In the genomic region with DNA sequence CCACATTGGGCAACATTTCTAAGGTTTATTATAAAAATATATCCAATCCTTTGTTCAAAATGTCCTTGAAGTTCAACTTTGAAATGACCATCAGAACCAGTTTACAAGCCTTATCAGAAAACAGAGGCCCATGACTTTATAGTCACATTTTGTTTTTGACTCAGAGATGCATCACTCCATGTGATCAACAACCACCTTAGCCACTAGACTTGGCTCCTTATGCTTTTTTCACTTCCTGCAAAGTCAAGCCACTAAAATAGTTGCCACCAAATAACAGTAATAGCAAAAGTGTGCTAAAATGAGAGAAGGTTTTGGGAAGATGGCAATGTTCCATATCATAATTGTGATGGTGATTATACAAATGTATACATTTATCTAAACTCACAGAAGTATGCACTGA, we compare ENCODE assay signal across 16 cellular contexts.
"Had no signal": no experiment of that assay in that cellular context is flagged by ENCODE, and none has a peak within 500 bp of the region (broad histone marks: within the 10 kb centered on the region; RNA-seq: fewer than 3 reads in every experiment).

No MANE protein-coding gene starts in this region.

- H3K27ac Mint-ChIP-seq: activated naive CD8-positive, alpha-beta T cell treated with anti-CD3 and anti-CD28 coated beads, Interleukin-2, amount 10 ng/mL, durations not matched to agents 7 days and 5 days; activated T-helper 2 cell treated with anti-CD3 and anti-CD28 coated beads, Interferon-gamma antibody, Interleukin-2, Interleukin-4, amounts not matched to agents 10 μg/mL and 5 μg/mL and 100 μg/mL, durations not matched to agents 14 hours and 24 hours and 36 hours; natural killer cell; stimulated activated memory B cell treated with anti-CD40 and anti-IgM and Interleukin-4, amounts not matched to agents 10 μg/mL and 1 μg/mL and 100 μg/mL, for 72 hours had no signal

- ATAC-seq: lower lobe of right lung; natural killer cell; right lobe of liver; stimulated activated memory B cell treated with anti-CD40 and anti-IgM and Interleukin-4, amounts not matched to agents 10 μg/mL and 1 μg/mL and 100 μg/mL, for 72 hours had no signal

- H3K27me3 Mint-ChIP-seq: activated naive CD8-positive, alpha-beta T cell treated with anti-CD3 and anti-CD28 coated beads, Interleukin-2, amount 10 ng/mL, durations not matched to agents 7 days and 5 days; stimulated activated memory B cell treated with anti-CD40 and anti-IgM and Interleukin-4, amounts not matched to agents 10 μg/mL and 1 μg/mL and 100 μg/mL, for 72 hours had no signal

- H3K36me3 Mint-ChIP-seq: natural killer cell; stimulated activated memory B cell treated with anti-CD40 and anti-IgM and Interleukin-4, amounts not matched to agents 10 μg/mL and 1 μg/mL and 100 μg/mL, for 72 hours had no signal

- H3K4me3 Mint-ChIP-seq: activated naive CD8-positive, alpha-beta T cell treated with anti-CD3 and anti-CD28 coated beads, Interleukin-2, amount 10 ng/mL, durations not matched to agents 7 days and 5 days; natural killer cell; stimulated activated memory B cell treated with anti-CD40 and anti-IgM and Interleukin-4, amounts not matched to agents 10 μg/mL and 1 μg/mL and 100 μg/mL, for 72 hours had no signal

- DNase-seq: activated CD4-positive, alpha-beta T cell treated with anti-CD3 and anti-CD28 coated beads for 1 hour; activated CD4-positive, alpha-beta T cell treated with anti-CD3 and anti-CD28 coated beads, Interleukin-2, amount 50 U/mL, for 48 hours; activated naive CD4-positive, alpha-beta T cell treated with Interleukin-2 at 50 U/mL for 16 hours; activated naive CD8-positive, alpha-beta T cell treated with anti-CD3 and anti-CD28 coated beads, Interleukin-2, amount 10 ng/mL, durations not matched to agents 7 days and 5 days; amygdala; central memory CD4-positive, alpha-beta T cell; dorsolateral prefrontal cortex; islet precursor cell; lower lobe of right lung; natural killer cell; ovary; right lobe of liver; stimulated activated CD4-positive, alpha-beta T cell treated with anti-CD3 and anti-CD28 coated beads, Interleukin-4, amount 100 ng/mL, for 24 hours; WERI-Rb-1 had no signal

- H3K9me3 Mint-ChIP-seq: activated naive CD8-positive, alpha-beta T cell treated with anti-CD3 and anti-CD28 coated beads, Interleukin-2, amount 10 ng/mL, durations not matched to agents 7 days and 5 days; activated T-helper 2 cell treated with anti-CD3 and anti-CD28 coated beads, Interferon-gamma antibody, Interleukin-2, Interleukin-4, amounts not matched to agents 10 μg/mL and 5 μg/mL and 100 μg/mL, durations not matched to agents 14 hours and 24 hours and 36 hours; natural killer cell; stimulated activated memory B cell treated with anti-CD40 and anti-IgM and Interleukin-4, amounts not matched to agents 10 μg/mL and 1 μg/mL and 100 μg/mL, for 72 hours had no signal
